ENCODE assay signal across 30 cellular contexts in genomic region chr2:20602803-20603202, GRCh38.
"Had no signal": no experiment of that assay in that cellular context is flagged by ENCODE, and none has a peak within 500 bp of the region (broad histone marks: within the 10 kb centered on the region; RNA-seq: fewer than 3 reads in every experiment).

No MANE protein-coding gene starts in this region.

- H3K4me3 ChIP-seq: body of pancreas, esophagus squamous epithelium had no signal

- H3K27ac ChIP-seq: body of pancreas, epithelial cell of prostate, esophagus squamous epithelium, WERI-Rb-1 had no signal

- H3K27me3 ChIP-seq: body of pancreas, esophagus squamous epithelium had no signal

- H3K36me3 ChIP-seq: esophagus squamous epithelium, WERI-Rb-1 had no signal

- H3K9me3 ChIP-seq: body of pancreas, esophagus squamous epithelium had no signal

- DNase-seq: activated B cell treated with CpG ODN at 0.5 μM for 24 hours; activated CD4-positive, alpha-beta memory T cell treated with anti-CD3 and anti-CD28 coated beads for 36 hours; activated CD4-positive, alpha-beta T cell treated with anti-CD3 and anti-CD28 coated beads for 48 hours; activated CD8-positive, alpha-beta memory T cell treated with anti-CD3 and anti-CD28 coated beads, Interleukin-2, amount 10 ng/mL, durations not matched to agents 7 days and 5 days; activated CD8-positive, alpha-beta memory T cell treated with anti-CD3 and anti-CD28 coated beads, Interleukin-2, amount 50 U/mL, for 4 hours; activated CD8-positive, alpha-beta T cell treated with anti-CD3 and anti-CD28 coated beads, Interleukin-2, amount 10 ng/mL, durations not matched to agents 7 days and 5 days; activated effector memory CD4-positive, alpha-beta T cell treated with Interleukin-2 at 50 U/mL for 16 hours; activated gamma-delta T cell treated with Interleukin-2 at 50 U/mL for 16 hours; activated naive CD4-positive, alpha-beta T cell treated with anti-CD3 and anti-CD28 coated beads, Interleukin-2, amount 50 U/mL, for 16 hours; activated naive CD4-positive, alpha-beta T cell treated with Interleukin-2 at 50 U/mL for 16 hours; activated T-cell treated with anti-CD3 and anti-CD28 coated beads, Interleukin-2, amount 50 U/mL, for 24 hours; amniotic stem cell; aorta; body of pancreas; caudate nucleus; cortex of kidney; dermis blood vessel endothelial cell; effector CD4-positive, alpha-beta T cell; effector memory CD8-positive, alpha-beta T cell; esophagus squamous epithelium; head of caudate nucleus; hippocampal formation; T-helper 17 cell; T1000; WERI-Rb-1 had no signal

- ATAC-seq: activated CD4-positive, CD25-positive, alpha-beta regulatory T cell treated with anti-CD3 and anti-CD28 coated beads, Interleukin-2, amount 50 U/mL, for 24 hours; activated CD8-positive, alpha-beta memory T cell treated with anti-CD3 and anti-CD28 coated beads, Interleukin-2, amount 10 ng/mL, durations not matched to agents 7 days and 5 days; activated CD8-positive, alpha-beta T cell treated with anti-CD3 and anti-CD28 coated beads, Interleukin-2, amount 10 ng/mL, durations not matched to agents 7 days and 5 days; activated T-helper 17 cell treated with anti-CD3 and anti-CD28 coated beads, Interleukin-2, amount 50 U/mL, for 72 hours; body of pancreas; effector memory CD8-positive, alpha-beta T cell; T-helper 17 cell had no signal

- FAIRE-seq: colon, frontal cortex had no signal
